18 cellular contexts compared by ENCODE assay signal in genomic region chr15:93866441-93866840, GRCh38.
DNase-seq lines count a peak whose midpoint lies in the region; ATAC-seq lines count a peak whose summit lies in the region.
"Had no signal": no experiment of that assay in that cellular context is flagged by ENCODE, and none has a peak within 500 bp of the region (broad histone marks: within the 10 kb centered on the region; RNA-seq: fewer than 3 reads in every experiment).

No MANE protein-coding gene starts in this region.

- H3K27ac ChIP-seq in SJCRH30: peak overlapping the region; percentile 93
- H3K27ac ChIP-seq: C4-2B, Peyer's patch had no signal

- peaks cover 27% of the 10 kb centered on the region for H3K4me1 ChIP-seq in SJCRH30
- H3K4me1 ChIP-seq: Peyer's patch had no signal

- no peaks in the 10 kb centered on the region for H3K27me3 ChIP-seq in SJCRH30
- H3K27me3 ChIP-seq: Peyer's patch had no signal

- DNase-seq in NCI-H82 (lab: John Stamatoyannopoulos, UW) (peak; percentile 18), NCI-H82 treated with DMSO at 0.1 percent for 48 hours (lab: John Stamatoyannopoulos, UW; ENCODE audit: unreplicated experiment) (no peak), SJCRH30 (peak; percentile 21 to 66), left kidney (ENCODE audit: low read depth, low spot score) (peak; percentile 69), sciatic nerve (ENCODE audit: low spot score) (no peak)
- DNase-seq: AML-193; CD8-positive, alpha-beta memory T cell; GDM1; H7; NCI-H2081; NCI-H446 treated with DMSO at 0.1 percent for 48 hours; NCI-H526 treated with DMSO at 0.1 percent for 48 hours; Peyer's patch; SW 1271 had no signal

- no peak overlapping the region for H3K4me3 ChIP-seq in SJCRH30
- H3K4me3 ChIP-seq: Peyer's patch had no signal

- intact Hi-C loops in sciatic nerve (cut with DNase I): no loop called here

- H3K36me3 ChIP-seq in SJCRH30: no peaks in the 10 kb centered on the region
- H3K36me3 ChIP-seq: Peyer's patch had no signal

- ATAC-seq in sciatic nerve: peak; percentile 47
- ATAC-seq in GM18517 (IDR thresholded peaks at IDR 0.05; ENCODE audit: unreplicated experiment): no peak
- ATAC-seq in GM21381 (IDR thresholded peaks at IDR 0.05; ENCODE audit: unreplicated experiment): no peak
- no peak for ATAC-seq in GM18519 (IDR thresholded peaks at IDR 0.05; ENCODE audit: low FRiP score, unreplicated experiment)

- H3K9me3 ChIP-seq in SJCRH30 (replicated peaks): 0 out of 2 replicates have a peak, but pooled peaks cover 3% of the 10 kb centered on the region
- H3K9me3 ChIP-seq: Peyer's patch had no signal

Comparison
In these comparisons a context has a peak if more than half of its experiments do, and no peak if none do; other contexts are left out.
1. DNase-seq: peak in NCI-H82 (single experiment), SJCRH30 (2 of 2) and left kidney (single experiment); none in NCI-H82 treated with DMSO at 0.1 percent for 48 hours (single experiment) and sciatic nerve (single experiment).